ENCODE assay signal across 24 cellular contexts in the genomic region with DNA sequence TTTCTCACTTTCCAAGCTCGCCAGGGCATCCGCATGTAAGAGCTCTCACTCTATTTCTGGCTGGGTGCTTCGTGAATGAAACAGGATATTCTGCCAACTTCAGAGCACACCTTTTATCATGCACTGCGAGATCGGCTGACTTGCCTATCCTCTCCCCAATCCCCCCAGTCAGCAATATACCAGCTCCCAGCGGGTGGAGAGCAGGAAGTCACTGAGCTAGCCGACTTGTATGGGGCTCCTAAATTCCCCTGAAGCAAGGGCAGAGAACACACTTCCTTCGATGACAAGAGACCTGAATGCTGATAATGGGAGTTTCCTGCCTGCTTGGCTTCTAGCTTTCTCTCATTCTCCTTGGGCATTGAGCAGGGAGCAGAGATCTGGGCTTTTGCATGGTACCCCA. TPM values are rescaled to one million over a fixed set of nuclear protein-coding genes. Genes with fewer than 3 reads are reported as not detected.
DNase-seq lines count a peak whose midpoint lies in the region; ATAC-seq, FAIRE-seq and TF ChIP-seq lines count a peak whose summit lies in the region.
"Had no signal": no experiment of that assay in that cellular context is flagged by ENCODE, and none has a peak within 500 bp of the region (broad histone marks: within the 10 kb centered on the region; RNA-seq: fewer than 3 reads in every experiment).

No MANE protein-coding gene starts in this region.

- H3K27me3 Mint-ChIP-seq in H9 (ENCODE audit: low read depth), result peaks cover 7% of the 10 kb centered on the region
- H3K27me3 Mint-ChIP-seq: CD4-positive, CD25-positive, alpha-beta regulatory T cell had no signal

- no peak overlapping the region for H3K27ac Mint-ChIP-seq in H9
- H3K27ac Mint-ChIP-seq: CD4-positive, CD25-positive, alpha-beta regulatory T cell; CD8-positive, alpha-beta memory T cell; HFFc6 had no signal

- H3K23ac ChIP-seq in H9 (ENCODE audit: insufficient read length, low read depth, low read length), result no peak overlapping the region

- dilution Hi-C loops in endothelial cell of umbilical vein (cut with MboI; ENCODE audit: extremely low pct_ligation_motif_present, low sequenced_read_pairs), result no loop called here

- peaks cover 0 to 9% (median 5%) of the 10 kb centered on the region in 3 experiments; a peak in 3 of 7 replicates for H3K36me3 Mint-ChIP-seq in H9 (ENCODE audit: insufficient read depth in 1 of 3, low read depth in 3 of 3)
- H3K36me3 Mint-ChIP-seq: CD4-positive, CD25-positive, alpha-beta regulatory T cell; CD8-positive, alpha-beta memory T cell had no signal

- no peaks in the 10 kb centered on the region for H3K27me3 ChIP-seq in H9 (ENCODE audit: insufficient read depth, low read length)
- no peaks in the 10 kb centered on the region for H3K27me3 ChIP-seq in endothelial cell of umbilical vein (ENCODE audit: control insufficient read depth in 2 of 2, insufficient read depth in 2 of 2, low read length in 2 of 2)
- H3K27me3 ChIP-seq in ascending aorta, result no peaks in the 10 kb centered on the region
- H3K27me3 ChIP-seq: BE2C had no signal

- no peaks in the 10 kb centered on the region for H3K9me1 ChIP-seq in endothelial cell of umbilical vein (replicated peaks; ENCODE audit: control insufficient read depth, extremely low read depth, insufficient read depth, low read length)

- H3K4me1 Mint-ChIP-seq in H9, result peaks cover 4 to 6% of the 10 kb centered on the region in 2 experiments; a peak in 3 of 4 replicates

- H3K27ac ChIP-seq in H9 (ENCODE audit: insufficient read length, low read depth, low read length), result no peak overlapping the region
- no peak overlapping the region for H3K27ac ChIP-seq in endothelial cell of umbilical vein (ENCODE audit: insufficient read depth, low read depth, low read length)
- no peak overlapping the region for H3K27ac ChIP-seq in ascending aorta
- H3K27ac ChIP-seq: HL-60 had no signal

- H2AK5ac ChIP-seq in H9 (ENCODE audit: insufficient read length, low read length), result no peak overlapping the region

- no peak overlapping the region for H2BK5ac ChIP-seq in H9 (ENCODE audit: insufficient read length, low read length)

- H3K4me1 ChIP-seq in H9 (ENCODE audit: insufficient read depth, low read length), result no peaks in the 10 kb centered on the region
- H3K4me1 ChIP-seq in endothelial cell of umbilical vein (ENCODE audit: control insufficient read depth, extremely low read depth, insufficient read depth, low read length), result peaks cover 26% of the 10 kb centered on the region
- H3K4me1 ChIP-seq in ascending aorta, result no peaks in the 10 kb centered on the region
- H3K4me1 ChIP-seq: BE2C had no signal

- no peak overlapping the region for H3T11ph ChIP-seq in H9 (ENCODE audit: low read length)

- no peak overlapping the region for H4K91ac ChIP-seq in H9 (ENCODE audit: insufficient read length, low read depth, low read length)

- FAIRE-seq in endothelial cell of umbilical vein (lab: Jason Lieb, UNC), result no peak
- FAIRE-seq: G401.6, GM12892, GM18507 had no signal

- no peak overlapping the region for H3K4me3 ChIP-seq in endothelial cell of umbilical vein (replicated peaks in 1 of 3; ENCODE audit: insufficient read depth in 1 of 3, low read depth in 1 of 3, low read length in 3 of 3)
- H3K4me3 ChIP-seq in ascending aorta, result no peak overlapping the region

- no TSS peak for BruUV-seq in endothelial cell of umbilical vein (replicated peaks; lab: Mats Ljungman, UMichigan)

- H4K20me1 ChIP-seq in H9 (ENCODE audit: control insufficient read depth, insufficient read depth, insufficient read length) (no peaks in the 10 kb centered on the region), endothelial cell of umbilical vein (replicated peaks; ENCODE audit: control insufficient read depth, extremely low read depth, insufficient read depth, low read length) (no peaks in the 10 kb centered on the region)

- H3K79me2 ChIP-seq in H9 (ENCODE audit: insufficient read depth, low read length), result no peaks in the 10 kb centered on the region
- no peaks in the 10 kb centered on the region for H3K79me2 ChIP-seq in endothelial cell of umbilical vein (ENCODE audit: control insufficient read depth, insufficient read depth, low read length)

- DNase-seq in ELF-1 (ENCODE audit: low read depth, low spot score) (peak; percentile 17), H9 (peak; percentile 50), endothelial cell of umbilical vein (ENCODE audit: low read depth, low spot score) (peak; percentile 1), left kidney (ENCODE audit: low read depth, low spot score) (peak; percentile 4), ascending aorta (ENCODE audit: low spot score in 2 of 2) (no peak), GF-D8 (lab: John Stamatoyannopoulos, UW) (no peak)
- DNase-seq: 8988T; BE2C; C1 segment of cervical spinal cord; CD4-positive, CD25-positive, alpha-beta regulatory T cell; CD8-positive, alpha-beta memory T cell; COR-L47; DMS 273 treated with DMSO at 0.1 percent for 48 hours; DMS53; DND-41; EL; HFFc6 had no signal

- no peak overlapping the region for H4K5ac ChIP-seq in H9 (ENCODE audit: insufficient read length, low read depth, low read length)

- H3K4me2 ChIP-seq in H9 (ENCODE audit: insufficient read depth, insufficient read length, low read length), result peak overlapping the region; percentile 10
- H3K4me2 ChIP-seq in endothelial cell of umbilical vein (ENCODE audit: insufficient read depth, low read length), result no peak overlapping the region

- H4K8ac ChIP-seq in H9 (replicated peaks; ENCODE audit: insufficient read length, low read depth, low read length), result no peak overlapping the region

- H3K9me3 ChIP-seq in H9 (ENCODE audit: control insufficient read depth, low read depth, low read length), result no peaks in the 10 kb centered on the region
- H3K9me3 ChIP-seq in endothelial cell of umbilical vein (replicated peaks; ENCODE audit: control insufficient read depth, insufficient read depth, low read length), result no peaks in the 10 kb centered on the region
- no peaks in the 10 kb centered on the region for H3K9me3 ChIP-seq in ascending aorta
- H3K9me3 ChIP-seq: BE2C had no signal

- H3K36me3 ChIP-seq in endothelial cell of umbilical vein (ENCODE audit: control insufficient read depth in 2 of 2, extremely low read depth in 1 of 2, insufficient read depth in 2 of 2, low read length in 2 of 2) (no peaks in the 10 kb centered on the region), ascending aorta (no peaks in the 10 kb centered on the region)
- H3K36me3 ChIP-seq: BE2C had no signal

- ATAC-seq in GM21737 (IDR thresholded peaks at IDR 0.05; ENCODE audit: unreplicated experiment), result no peak
- ATAC-seq in HG03442 (IDR thresholded peaks at IDR 0.05; ENCODE audit: unreplicated experiment), result no peak
- ATAC-seq: HCT116 had no signal

- no peak overlapping the region for H2BK20ac ChIP-seq in H9 (ENCODE audit: low read depth, low read length, poor library complexity, severe bottlenecking)

- no peak overlapping the region for H2BK15ac ChIP-seq in H9 (ENCODE audit: low read depth, low read length)

- H3K14ac ChIP-seq in H9 (ENCODE audit: insufficient read depth, low read length), result no peak overlapping the region

- H2AFZ ChIP-seq in H9 (ENCODE audit: low read length), result no peak overlapping the region
- H2AFZ ChIP-seq in endothelial cell of umbilical vein (ENCODE audit: low read depth, low read length), result no peak overlapping the region

- H3K79me1 ChIP-seq in H9 (ENCODE audit: insufficient read depth, low read depth, low read length, poor library complexity, severe bottlenecking), result no peaks in the 10 kb centered on the region

- no peak overlapping the region for H2BK120ac ChIP-seq in H9 (ENCODE audit: low read depth, low read length, poor library complexity, severe bottlenecking)

- H3K18ac ChIP-seq in H9 (ENCODE audit: insufficient read length, low read depth, low read length), result no peak overlapping the region

- H3K23me2 ChIP-seq in H9 (ENCODE audit: insufficient read length, low read depth, low read length, poor library complexity, severe bottlenecking), result no peaks in the 10 kb centered on the region

- no CpG with 5 or more reads among the region's 8 CpGs for WGBS in H9 (ENCODE audit: extremely low coverage, insufficient read length, low lambda C conversion rate)

- H3K9me3 Mint-ChIP-seq in H9, result peaks cover 68 to 74% of the 10 kb centered on the region in 2 experiments
- H3K9me3 Mint-ChIP-seq: CD8-positive, alpha-beta memory T cell; HFFc6 had no signal

- no peak overlapping the region for H3K4ac ChIP-seq in H9 (ENCODE audit: low read depth, low read length)

- intact Hi-C loops in endothelial cell of umbilical vein (cut with micrococcal nuclease) (loop anchor here (5.0 kb wide), 1 partner anchor 127 kb away; no protein-coding TSS in a partner anchor), ascending aorta (cut with DNase I) (no loop called here)

- TF ChIP-seq CTCF in H9 (conservative IDR thresholded peaks at IDR 0.05) (no peak), endothelial cell of umbilical vein (IDR thresholded peaks at IDR 0.05; ENCODE audit: extremely low read depth in 1 of 2, insufficient read depth in 1 of 2, low read depth in 1 of 2, low read length in 2 of 2) (no peak), ascending aorta (IDR thresholded peaks at IDR 0.05) (no peak)

- CTCF ChIA-PET in endothelial cell of umbilical vein (lab: Charles Lee), result interaction anchor here (1.5 kb wide), 1 partner anchor 14 kb away, joined by 3 read pairs; no protein-coding TSS in a partner anchor

- TF ChIP-seq POLR2A in endothelial cell of umbilical vein (IDR thresholded peaks at IDR 0.05; ENCODE audit: low read depth, low read length), result no peak

- no peak overlapping the region for H2BK12ac ChIP-seq in H9 (ENCODE audit: insufficient read length, low read depth, low read length)

- H3K9ac ChIP-seq in H9 (ENCODE audit: extremely low read depth, insufficient read length, low read length) (no peak overlapping the region), endothelial cell of umbilical vein (replicated peaks; ENCODE audit: extremely low read depth, insufficient read depth, low read length) (no peak overlapping the region)

- no peak overlapping the region for H3K4me3 Mint-ChIP-seq in H9
- H3K4me3 Mint-ChIP-seq: CD4-positive, CD25-positive, alpha-beta regulatory T cell; CD8-positive, alpha-beta memory T cell; HFFc6 had no signal

- POLR2A ChIA-PET in endothelial cell of umbilical vein (lab: Charles Lee), result no interaction called here

- H3K56ac ChIP-seq in H9 (ENCODE audit: insufficient read length, low read depth, low read length), result no peak overlapping the region

TF ChIP-seq in endothelial cell of umbilical vein, 7 proteins besides CTCF, POLR2A, EP300 and RAD21 (continues in another document):
- TF ChIP-seq JUN (IDR thresholded peaks at IDR 0.05; ENCODE audit: borderline replicate concordance, insufficient read depth, insufficient read length, low read depth), result no peak

RNA-seq across cellular contexts. Expression of a gene that starts 33.8 kb away (rescaled TPM):
- total RNA-seq in H9 (2021), result 0.48 and 0.53 TPM in 2 replicates
- total RNA-seq in endothelial cell of umbilical vein, result 5.6 and 5.7 TPM in 2 replicates
- 2.5 and 2.8 TPM in 2 replicates for polyA plus RNA-seq in endothelial cell of umbilical vein
- 1.6 TPM in 2 replicates for polyA plus RNA-seq in endothelial cell of umbilical vein (2011; cell fraction: cytosol; rRNA removed)
- polyA plus RNA-seq in endothelial cell of umbilical vein (2011; cell fraction: nucleus; rRNA removed), result 8.5 and 9.0 TPM in 2 replicates
- 1.7 TPM in 2 replicates for polyA plus RNA-seq in endothelial cell of umbilical vein (2012)
- polyA minus RNA-seq in endothelial cell of umbilical vein, result 1.6 and 1.9 TPM in 2 replicates
- 3.2 TPM for polyA minus RNA-seq in endothelial cell of umbilical vein (2011; cell fraction: cytosol; rRNA and poly(A)+ RNA removed)
- 3.6 and 5.0 TPM in 2 replicates for polyA minus RNA-seq in endothelial cell of umbilical vein (2011; cell fraction: nucleus; rRNA and poly(A)+ RNA removed)
- 15.4 TPM for total RNA-seq in ascending aorta

Comparison
In these comparisons a context has a peak if more than half of its experiments do, and no peak if none do; other contexts are left out.
1. DNase-seq: peak in ELF-1 (single experiment), H9 (single experiment), endothelial cell of umbilical vein (single experiment) and left kidney (single experiment); none in ascending aorta (0 of 2) and GF-D8 (single experiment).